13 cellular contexts compared by ENCODE assay signal in the genomic region with DNA sequence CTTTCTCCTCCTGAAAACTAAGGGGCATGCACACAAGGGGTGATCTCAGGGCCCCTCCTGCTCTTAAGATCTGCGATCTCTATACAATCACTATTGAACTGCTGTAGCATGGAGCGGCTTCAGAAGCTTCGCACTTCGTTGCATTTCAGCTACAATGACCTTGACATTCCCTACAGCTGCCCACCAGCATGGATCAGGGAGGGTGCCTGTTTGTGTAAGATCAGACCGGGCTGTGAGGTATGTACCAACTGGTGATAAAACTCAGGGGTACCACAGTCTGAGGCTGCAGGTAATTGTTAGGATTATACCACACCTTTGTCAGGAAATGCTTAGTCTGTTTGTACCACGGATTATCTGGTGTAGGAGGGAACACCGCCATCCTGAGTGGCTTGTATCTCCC.
DNase-seq lines count a peak whose midpoint lies in the region; ATAC-seq, FAIRE-seq and TF ChIP-seq lines count a peak whose summit lies in the region.
"Had no signal": no experiment of that assay in that cellular context is flagged by ENCODE, and none has a peak within 500 bp of the region (broad histone marks: within the 10 kb centered on the region; RNA-seq: fewer than 3 reads in every experiment).

No MANE protein-coding gene starts in this region.

- H3K27me3 ChIP-seq in PC-3 (ENCODE audit: low read length) = no peaks in the 10 kb centered on the region
- H3K27me3 ChIP-seq in astrocyte (ENCODE audit: insufficient read depth, low read length) = no peaks in the 10 kb centered on the region
- H3K27me3 ChIP-seq in parathyroid adenoma (ENCODE audit: control insufficient read depth, insufficient read depth, low read length) = no peaks in the 10 kb centered on the region
- H3K27me3 ChIP-seq: BE2C had no signal

- intact Hi-C loops in PC-3 (cut with micrococcal nuclease) = loop anchor here (5.0 kb wide), 1 partner anchor 255 kb away; a partner anchor contains a TSS

- POLR2A ChIA-PET in PC-3 (lab: Charles Lee; ENCODE audit: unreplicated experiment) = no interaction called here

- H3K36me3 Mint-ChIP-seq in astrocyte (ENCODE audit: low read depth, unreplicated experiment) = no peaks in the 10 kb centered on the region
- H3K36me3 Mint-ChIP-seq: CD4-positive, CD25-positive, alpha-beta regulatory T cell; CD8-positive, alpha-beta memory T cell had no signal

- no TSS peak for BruUV-seq in PC-3 (replicated peaks; lab: Mats Ljungman, UMichigan)

- H3K9ac ChIP-seq in PC-3 (ENCODE audit: low read length) (no peak overlapping the region), astrocyte (ENCODE audit: low read length) (no peak overlapping the region), parathyroid adenoma (no peak overlapping the region)

- DNase-seq in PC-3 = no peak
- no peak for DNase-seq in astrocyte (ENCODE audit: low read depth)
- peak; percentile 65 for DNase-seq in left kidney (ENCODE audit: low read depth, low spot score)
- DNase-seq in DMS 273 (lab: John Stamatoyannopoulos, UW; ENCODE audit: unreplicated experiment) = no peak
- no peak for DNase-seq in NCI-H128 (lab: John Stamatoyannopoulos, UW; ENCODE audit: unreplicated experiment)

- no peaks in the 10 kb centered on the region for H3K9me3 Mint-ChIP-seq in astrocyte (ENCODE audit: unreplicated experiment)
- H3K9me3 Mint-ChIP-seq: CD4-positive, CD25-positive, alpha-beta regulatory T cell; CD8-positive, alpha-beta memory T cell; GM23338 had no signal

- H3K4me1 ChIP-seq in PC-3 (ENCODE audit: insufficient read depth, low read length) (peaks cover 6% of the 10 kb centered on the region; the same call in 1 of the 2 replicates), astrocyte (ENCODE audit: insufficient read depth, low read length) (peaks cover 15% of the 10 kb centered on the region), parathyroid adenoma (peaks cover 9% of the 10 kb centered on the region)

- CTCF ChIA-PET in PC-3 (lab: Charles Lee) = no interaction called here

- TF ChIP-seq CTCF in PC-3 (conservative IDR thresholded peaks at IDR 0.05; ENCODE audit: low read depth, low read length) (no peak), astrocyte (IDR thresholded peaks at IDR 0.05; ENCODE audit: insufficient read depth, low read depth, low read length) (no peak), parathyroid adenoma (IDR thresholded peaks at IDR 0.05) (no peak)

- no peaks in the 10 kb centered on the region for H3K36me3 ChIP-seq in PC-3 (ENCODE audit: low read depth, low read length)
- H3K36me3 ChIP-seq in astrocyte (ENCODE audit: insufficient read depth, low read length) = no peaks in the 10 kb centered on the region
- no peaks in the 10 kb centered on the region for H3K36me3 ChIP-seq in parathyroid adenoma (ENCODE audit: control insufficient read depth, insufficient read depth, low read length)

- H4K20me1 ChIP-seq in PC-3 (ENCODE audit: low read length) (no peaks in the 10 kb centered on the region), astrocyte (ENCODE audit: insufficient read depth, low read length) (no peaks in the 10 kb centered on the region)

- H3K9me2 ChIP-seq in PC-3 (replicated peaks; ENCODE audit: low read length) = no peaks in the 10 kb centered on the region

- H3K4me3 Mint-ChIP-seq in astrocyte (ENCODE audit: unreplicated experiment) = no peak overlapping the region
- H3K4me3 Mint-ChIP-seq: GM23338 had no signal

- no peaks in the 10 kb centered on the region for H3K27me3 Mint-ChIP-seq in astrocyte (ENCODE audit: low read depth, unreplicated experiment)

- peaks cover 5% of the 10 kb centered on the region for H3K4me1 Mint-ChIP-seq in astrocyte (ENCODE audit: low read depth, unreplicated experiment)

- ATAC-seq in PC-3 (no peak), HG02642 (IDR thresholded peaks at IDR 0.05; ENCODE audit: poor library complexity, unreplicated experiment) (no peak)

- FAIRE-seq in astrocyte (lab: Jason Lieb, UNC) = no peak
- FAIRE-seq: H54 had no signal

- H3F3A ChIP-seq in PC-3 (ENCODE audit: low read length, unreplicated experiment) = no peaks in the 10 kb centered on the region

- H3K27ac ChIP-seq in PC-3 (ENCODE audit: low read length) (no peak overlapping the region), astrocyte (ENCODE audit: low read depth, low read length) (no peak overlapping the region), parathyroid adenoma (peak overlapping the region; percentile 83)
- H3K27ac ChIP-seq: HL-60 had no signal

- H3K4me3 ChIP-seq in PC-3 (ENCODE audit: low read length) (no peak overlapping the region), astrocyte (ENCODE audit: insufficient read depth, low read depth, low read length) (no peak overlapping the region), parathyroid adenoma (ENCODE audit: low read depth, low read length) (no peak overlapping the region)
- H3K4me3 ChIP-seq: GM23338 had no signal

- H3K4me2 ChIP-seq in PC-3 (ENCODE audit: low read length) (no peak overlapping the region), astrocyte (ENCODE audit: low read length) (no peak overlapping the region), parathyroid adenoma (ENCODE audit: low read length) (no peak overlapping the region)
- H3K4me2 ChIP-seq: GM23338 had no signal

- peak overlapping the region; percentile 89 for H3K27ac Mint-ChIP-seq in astrocyte (ENCODE audit: unreplicated experiment)
- H3K27ac Mint-ChIP-seq: CD8-positive, alpha-beta memory T cell; GM23338 had no signal

- H2AFZ ChIP-seq in PC-3 (ENCODE audit: low read length) (0 out of 2 replicates have a peak overlapping the region, but pooled peaks have one; percentile 12), astrocyte (ENCODE audit: low read depth, low read length) (no peak overlapping the region), parathyroid adenoma (peak overlapping the region; percentile 43)
- H2AFZ ChIP-seq: GM23338 had no signal

- H3K9me3 ChIP-seq in PC-3 (ENCODE audit: low read length) (no peaks in the 10 kb centered on the region), astrocyte (ENCODE audit: insufficient read depth, low read depth, low read length) (no peaks in the 10 kb centered on the region), parathyroid adenoma (ENCODE audit: control insufficient read depth, low read length) (no peaks in the 10 kb centered on the region)
- H3K9me3 ChIP-seq: BE2C had no signal

- H3K79me2 ChIP-seq in PC-3 (ENCODE audit: low read length) = no peaks in the 10 kb centered on the region
- no peaks in the 10 kb centered on the region for H3K79me2 ChIP-seq in astrocyte (ENCODE audit: insufficient read depth, low read length)
- H3K79me2 ChIP-seq in parathyroid adenoma = no peaks in the 10 kb centered on the region
